In genomic region chr2:73071452-73072399, GRCh38 we compare ENCODE assay signal across 8 cellular contexts. TPM values are rescaled to one million over a fixed set of nuclear protein-coding genes. Genes with fewer than 3 reads are reported as not detected.
DNase-seq lines count a peak whose midpoint lies in the region; ATAC-seq and TF ChIP-seq lines count a peak whose summit lies in the region.

SFXN5 (minus strand) TSS chr2:73071712; CDS start chr2:73071705, 7 bp downstream.

- H3K36me3 Mint-ChIP-seq in activated naive CD8-positive, alpha-beta T cell, result no peaks in the 10 kb centered on the region
- no peaks in the 10 kb centered on the region for H3K36me3 Mint-ChIP-seq in glutamatergic neuron (ENCODE audit: unreplicated experiment)
- peaks cover 4% of the 10 kb centered on the region for H3K36me3 Mint-ChIP-seq in osteocyte (ENCODE audit: unreplicated experiment)

- no peaks in the 10 kb centered on the region for H3K27me3 ChIP-seq in thyroid gland

- 6% methylated on average over 40 to 51 of the region's 69 CpGs for WGBS in thyroid gland, 2 donors

- intact Hi-C loops in thyroid gland (cut with DNase I), result loop anchor here (10.0 kb wide), 1 partner anchor 163 kb away; the partner anchor contains the start of genes CCT7 and PRADC1

- POLR2A ChIA-PET in GM10248 (lab: Yijun Ruan, JAX), result interaction anchor here (1.1 kb wide), 1 partner anchor 162 kb away, joined by 3 read pairs; the partner anchor contains the start of gene CCT7

- peaks cover 0 to 6% of the 10 kb centered on the region in 2 donors for H3K36me3 ChIP-seq in thyroid gland

- TF ChIP-seq CTCF in GM10248 (IDR thresholded peaks at IDR 0.05; ENCODE audit: control extremely low read depth, extremely low read depth, low read depth, missing control alignments) (no peak), glutamatergic neuron (IDR thresholded peaks at IDR 0.05; ENCODE audit: partially characterized antibody, unreplicated experiment) (no peak), osteocyte (IDR thresholded peaks at IDR 0.05) (no peak), thyroid gland (IDR thresholded peaks at IDR 0.05) (peak in 3 of 6 experiments; percentile 2 to 30 (median 13))

- peak within 1 kb of the TSS; percentile 94 for H3K4me3 Mint-ChIP-seq in activated naive CD8-positive, alpha-beta T cell
- H3K4me3 Mint-ChIP-seq in glutamatergic neuron (ENCODE audit: unreplicated experiment) (peak within 1 kb of the TSS; percentile 94), osteocyte (ENCODE audit: unreplicated experiment) (peak within 1 kb of the TSS; percentile 90)

- CTCF ChIA-PET in GM10248 (lab: Yijun Ruan, JAX), result interaction anchor here (1.0 to 3.2 kb wide), 8 partner anchors 8 to 178 kb away, joined by 3 to 25 read pairs (median 4); no protein-coding TSS in a partner anchor

- TF ChIP-seq POLR2A in thyroid gland (IDR thresholded peaks at IDR 0.05), result peak in 1 of 2 donors; percentile 52

- H3K27me3 Mint-ChIP-seq in activated naive CD8-positive, alpha-beta T cell, result no peaks in the 10 kb centered on the region
- H3K27me3 Mint-ChIP-seq in glutamatergic neuron (ENCODE audit: unreplicated experiment) (peaks cover 15% of the 10 kb centered on the region), osteocyte (ENCODE audit: unreplicated experiment) (no peaks in the 10 kb centered on the region)

- H3K4me1 Mint-ChIP-seq in activated naive CD8-positive, alpha-beta T cell (ENCODE audit: low read depth), result peaks cover 28% of the 10 kb centered on the region
- H3K4me1 Mint-ChIP-seq in glutamatergic neuron (ENCODE audit: low read depth, unreplicated experiment), result peaks cover 22% of the 10 kb centered on the region
- H3K4me1 Mint-ChIP-seq in osteocyte (ENCODE audit: unreplicated experiment), result peaks cover 32% of the 10 kb centered on the region

- H3K27ac Mint-ChIP-seq in activated naive CD8-positive, alpha-beta T cell, result peak within 1 kb of the TSS; percentile 95
- H3K27ac Mint-ChIP-seq in glutamatergic neuron (ENCODE audit: unreplicated experiment) (peak within 1 kb of the TSS; percentile 88), osteocyte (ENCODE audit: unreplicated experiment) (peak within 1 kb of the TSS; percentile 91)

- H3K27ac ChIP-seq in thyroid gland, result peak within 1 kb of the TSS; percentile 84 to 93 (median 86)

- H3K9me3 Mint-ChIP-seq in activated naive CD8-positive, alpha-beta T cell (ENCODE audit: low read depth), result no peaks in the 10 kb centered on the region
- peaks cover 17% of the 10 kb centered on the region for H3K9me3 Mint-ChIP-seq in glutamatergic neuron (ENCODE audit: unreplicated experiment)
- no peaks in the 10 kb centered on the region for H3K9me3 Mint-ChIP-seq in osteocyte (ENCODE audit: unreplicated experiment)

- H3K9me3 ChIP-seq in thyroid gland, result no peaks in the 10 kb centered on the region

- DNase-seq in GM10248 (ENCODE audit: extremely low spot score) (peak; percentile 88), NCI-H1105 (lab: John Stamatoyannopoulos, UW) (peak; percentile 74), SKM-1 treated with dmso at 0.1 percent for 144 hours (lab: John Stamatoyannopoulos, UW; ENCODE audit: unreplicated experiment) (peak; percentile 80), glutamatergic neuron (peak; percentile 97), osteocyte (ENCODE audit: extremely low spot score, unreplicated experiment) (peak; percentile 96), thyroid gland (peak; percentile 93 to 96)

- ATAC-seq in HG02610 (IDR thresholded peaks at IDR 0.05; ENCODE audit: unreplicated experiment), result peak; percentile 74

- H3K4me1 ChIP-seq in thyroid gland, result peaks cover 13 to 19% of the 10 kb centered on the region in 2 donors

- H3K4me3 ChIP-seq in thyroid gland (replicated peaks in 1 of 3), result peak within 1 kb of the TSS; percentile 90 to 96 (median 91)

RNA-seq across cellular contexts. Expression of gene SFXN5, which starts in this region (rescaled TPM):
- total RNA-seq in glutamatergic neuron (ENCODE audit: unreplicated experiment), result 13.7 TPM
- 9.8 and 12.7 TPM in 2 replicates for total RNA-seq in osteocyte
- total RNA-seq in thyroid gland, result 10 to 100 TPM; 10.3 to 17.2 (median 16.5) TPM

Comparison
In these comparisons a context has a peak if more than half of its experiments do, and no peak if none do; other contexts are left out.
1. Peak in every context shown above with its lines: DNase-seq, ATAC-seq, H3K4me3 ChIP-seq and H3K27ac ChIP-seq.